8 cellular contexts compared by ENCODE assay signal in the genomic region with DNA sequence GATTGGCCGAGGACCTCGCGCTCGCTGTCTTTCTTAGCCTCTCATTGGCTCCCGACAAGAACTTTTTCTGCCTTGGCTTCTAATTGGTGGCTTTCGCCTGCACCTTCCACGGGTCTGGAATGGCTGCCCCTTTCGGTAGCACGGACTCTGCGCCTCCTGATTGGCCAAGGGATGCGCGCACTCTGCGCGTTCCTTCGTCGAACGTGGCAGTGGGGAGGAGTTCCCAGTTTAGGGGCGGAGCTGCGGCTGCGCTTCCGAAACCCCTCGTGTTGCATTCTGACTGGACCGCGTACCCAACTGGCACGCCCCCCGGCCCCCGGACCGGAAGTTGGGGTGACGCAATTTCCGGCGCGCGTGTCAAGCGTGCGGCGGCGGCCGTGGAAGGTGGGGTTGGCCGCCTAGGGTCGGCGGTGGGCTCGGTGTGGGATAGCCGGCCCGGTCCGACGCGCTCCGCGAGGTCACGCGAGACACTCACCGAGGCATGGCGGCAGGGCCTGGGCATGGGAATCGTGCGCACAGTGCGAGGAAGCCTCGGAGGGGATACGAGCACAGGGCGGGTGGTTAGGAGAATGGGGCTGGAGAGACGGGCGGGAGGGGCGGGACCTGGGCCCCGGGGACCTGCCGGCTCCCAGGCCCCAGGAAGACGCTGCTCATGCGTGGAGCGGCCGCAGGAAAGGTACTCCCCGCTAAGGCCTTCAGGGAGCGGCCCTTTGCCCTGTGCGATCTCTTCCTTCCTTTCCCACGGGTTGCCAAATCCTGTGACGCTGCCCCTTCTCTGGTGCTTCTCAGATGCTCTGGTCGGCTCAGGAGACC.
DNase-seq lines count a peak whose midpoint lies in the region; ATAC-seq lines count a peak whose summit lies in the region.

No MANE protein-coding gene starts in this region.

- peaks cover 34% of the 10 kb centered on the region for H3K36me3 ChIP-seq in SK-N-MC (ENCODE audit: insufficient read depth, low read length)

- H3K4me3 ChIP-seq in GM08714 (ENCODE audit: low read length) (peak overlapping the region; percentile 74), SK-N-MC (peak overlapping the region; percentile 94)

- H3K27ac ChIP-seq in SK-N-MC: peak overlapping the region; percentile 80

- no peaks in the 10 kb centered on the region for H3K9me3 Mint-ChIP-seq in activated naive CD4-positive, alpha-beta T cell treated with anti-CD3 and anti-CD28 coated beads, Interleukin-2, amount 50 U/mL, for 24 hours

- peak overlapping the region; percentile 89 for H3K27ac Mint-ChIP-seq in activated naive CD4-positive, alpha-beta T cell treated with anti-CD3 and anti-CD28 coated beads, Interleukin-2, amount 50 U/mL, for 24 hours

- DNase-seq in NCI-H1048 (lab: John Stamatoyannopoulos, UW) (peak; percentile 99), SK-N-MC (ENCODE audit: low read depth, low spot score) (peak; percentile 100), globus pallidus (ENCODE audit: low spot score) (peak; percentile 100), non-pigmented ciliary epithelial cell (ENCODE audit: low read depth) (peak; percentile 100), superior temporal gyrus (ENCODE audit: extremely low spot score) (peak; percentile 100)

- H3K27me3 Mint-ChIP-seq in activated naive CD4-positive, alpha-beta T cell treated with anti-CD3 and anti-CD28 coated beads, Interleukin-2, amount 50 U/mL, for 24 hours: no peaks in the 10 kb centered on the region

- H3K9ac ChIP-seq in SK-N-MC (ENCODE audit: insufficient read length): peak overlapping the region; percentile 93

- peaks cover 45% of the 10 kb centered on the region for H3K4me1 Mint-ChIP-seq in activated naive CD4-positive, alpha-beta T cell treated with anti-CD3 and anti-CD28 coated beads, Interleukin-2, amount 50 U/mL, for 24 hours

- peak; percentile 75 for ATAC-seq in HG02588 (IDR thresholded peaks at IDR 0.05; ENCODE audit: unreplicated experiment)

- H3K9me3 ChIP-seq in SK-N-MC (ENCODE audit: low read depth, low read length): no peaks in the 10 kb centered on the region

- peaks cover 12% of the 10 kb centered on the region for H3K36me3 Mint-ChIP-seq in activated naive CD4-positive, alpha-beta T cell treated with anti-CD3 and anti-CD28 coated beads, Interleukin-2, amount 50 U/mL, for 24 hours

- peak overlapping the region; percentile 92 for H3K4me3 Mint-ChIP-seq in activated naive CD4-positive, alpha-beta T cell treated with anti-CD3 and anti-CD28 coated beads, Interleukin-2, amount 50 U/mL, for 24 hours

Comparison
In these comparisons a context has a peak if more than half of its experiments do, and no peak if none do; other contexts are left out.
1. Peak in every context shown above with its lines: DNase-seq, ATAC-seq, H3K4me3 ChIP-seq and H3K27ac ChIP-seq.